ENCODE assay signal across 30 cellular contexts in genomic region chr22:48975252-48975780, GRCh38.
"Had no signal": no experiment of that assay in that cellular context is flagged by ENCODE, and none has a peak within 500 bp of the region (broad histone marks: within the 10 kb centered on the region; RNA-seq: fewer than 3 reads in every experiment).

No MANE protein-coding gene starts in this region.

- H3K4me3 ChIP-seq: heart left ventricle, spleen, thoracic aorta, vagina had no signal

- H3K27ac Mint-ChIP-seq: activated B cell treated with CpG ODN at 0.5 μM for 24 hours; activated naive CD4-positive, alpha-beta T cell treated with anti-CD3 and anti-CD28 coated beads, Interleukin-2, amount 10 ng/mL, durations not matched to agents 7 days and 5 days; activated naive CD8-positive, alpha-beta T cell treated with anti-CD3 and anti-CD28 coated beads, Interleukin-2, amount 10 ng/mL, durations not matched to agents 7 days and 5 days; activated T-cell treated with anti-CD3 and anti-CD28 coated beads, Interleukin-2, amount 50 U/mL, for 24 hours; immature natural killer cell; memory B cell; naive thymus-derived CD4-positive, alpha-beta T cell; stimulated activated naive CD8-positive, alpha-beta T cell treated with anti-CD3 and anti-CD28 coated beads, Interleukin-15, Interleukin-2, amounts not matched to agents 100 ng/mL and 50 ng/mL, for 24 hours; T-helper 2 cell treated with Interferon-gamma antibody and Interleukin-4, amounts not matched to agents 5 μg/mL and 100 μg/mL, for 36 hours had no signal

- H3K9me3 Mint-ChIP-seq: activated naive CD4-positive, alpha-beta T cell treated with anti-CD3 and anti-CD28 coated beads, Interleukin-2, amount 10 ng/mL, durations not matched to agents 7 days and 5 days; activated naive CD8-positive, alpha-beta T cell treated with anti-CD3 and anti-CD28 coated beads, Interleukin-2, amount 10 ng/mL, durations not matched to agents 7 days and 5 days; activated T-cell treated with anti-CD3 and anti-CD28 coated beads, Interleukin-2, amount 50 U/mL, for 24 hours; immature natural killer cell; stimulated activated naive CD8-positive, alpha-beta T cell treated with anti-CD3 and anti-CD28 coated beads, Interleukin-15, Interleukin-2, amounts not matched to agents 100 ng/mL and 50 ng/mL, for 24 hours; T-helper 2 cell treated with Interferon-gamma antibody and Interleukin-4, amounts not matched to agents 5 μg/mL and 100 μg/mL, for 36 hours had no signal

- H3K27ac ChIP-seq: brain microvascular endothelial cell, foreskin keratinocyte, heart left ventricle, parathyroid adenoma, spleen, thoracic aorta, vagina had no signal

- H3K36me3 Mint-ChIP-seq: activated naive CD4-positive, alpha-beta T cell treated with anti-CD3 and anti-CD28 coated beads, Interleukin-2, amount 10 ng/mL, durations not matched to agents 7 days and 5 days; activated naive CD8-positive, alpha-beta T cell treated with anti-CD3 and anti-CD28 coated beads, Interleukin-2, amount 10 ng/mL, durations not matched to agents 7 days and 5 days; immature natural killer cell; memory B cell had no signal

- H3K27me3 ChIP-seq: brain microvascular endothelial cell, foreskin keratinocyte, vagina had no signal

- H3K9me3 ChIP-seq: thoracic aorta, vagina had no signal

- DNase-seq: activated B cell treated with CpG ODN at 0.5 μM for 24 hours; activated CD4-positive, alpha-beta T cell treated with anti-CD3 and anti-CD28 coated beads, Interleukin-2, amount 50 U/mL, for 4 hours; activated CD8-positive, alpha-beta memory T cell treated with anti-CD3 and anti-CD28 coated beads, Interleukin-2, amount 50 U/mL, for 48 hours; activated gamma-delta T cell; activated naive CD4-positive, alpha-beta T cell treated with anti-CD3 and anti-CD28 coated beads, Interleukin-2, amount 10 ng/mL, durations not matched to agents 7 days and 5 days; activated naive CD8-positive, alpha-beta T cell treated with anti-CD3 and anti-CD28 coated beads, Interleukin-2, amount 10 ng/mL, durations not matched to agents 7 days and 5 days; activated T-cell treated with anti-CD3 and anti-CD28 coated beads, Interleukin-2, amount 50 U/mL, for 24 hours; amniotic stem cell; brain microvascular endothelial cell; caudate nucleus; foreskin keratinocyte; heart left ventricle; hypothalamus; immature natural killer cell; kidney; left colon; midbrain; naive thymus-derived CD4-positive, alpha-beta T cell; occipital lobe; right cardiac atrium; spleen; T-helper 1 cell; trophoblast cell had no signal

- ATAC-seq: esophagus mucosa; foreskin keratinocyte; left colon; naive thymus-derived CD4-positive, alpha-beta T cell had no signal

- H3K4me3 Mint-ChIP-seq: activated B cell treated with CpG ODN at 0.5 μM for 24 hours; activated naive CD4-positive, alpha-beta T cell treated with anti-CD3 and anti-CD28 coated beads, Interleukin-2, amount 10 ng/mL, durations not matched to agents 7 days and 5 days; activated naive CD8-positive, alpha-beta T cell treated with anti-CD3 and anti-CD28 coated beads, Interleukin-2, amount 10 ng/mL, durations not matched to agents 7 days and 5 days; activated T-cell treated with anti-CD3 and anti-CD28 coated beads, Interleukin-2, amount 50 U/mL, for 24 hours; immature natural killer cell; memory B cell; naive thymus-derived CD4-positive, alpha-beta T cell; stimulated activated naive CD8-positive, alpha-beta T cell treated with anti-CD3 and anti-CD28 coated beads, Interleukin-15, Interleukin-2, amounts not matched to agents 100 ng/mL and 50 ng/mL, for 24 hours; T-helper 2 cell treated with Interferon-gamma antibody and Interleukin-4, amounts not matched to agents 5 μg/mL and 100 μg/mL, for 36 hours had no signal

- H3K9ac ChIP-seq: parathyroid adenoma had no signal

- H3K4me1 Mint-ChIP-seq: activated B cell treated with CpG ODN at 0.5 μM for 24 hours; activated naive CD4-positive, alpha-beta T cell treated with anti-CD3 and anti-CD28 coated beads, Interleukin-2, amount 10 ng/mL, durations not matched to agents 7 days and 5 days; activated naive CD8-positive, alpha-beta T cell treated with anti-CD3 and anti-CD28 coated beads, Interleukin-2, amount 10 ng/mL, durations not matched to agents 7 days and 5 days; immature natural killer cell; memory B cell; naive thymus-derived CD4-positive, alpha-beta T cell had no signal

- H3K36me3 ChIP-seq: brain microvascular endothelial cell, heart left ventricle, spleen, thoracic aorta, vagina had no signal

- H3K4me1 ChIP-seq: foreskin keratinocyte, heart left ventricle, parathyroid adenoma, spleen, vagina had no signal
